Comparison of ENCODE assay signal across 27 cellular contexts in genomic region chr11:68136866-68137265, GRCh38.
"Had no signal": no experiment of that assay in that cellular context is flagged by ENCODE, and none has a peak within 500 bp of the region (broad histone marks: within the 10 kb centered on the region; RNA-seq: fewer than 3 reads in every experiment).

No MANE protein-coding gene starts in this region.

- H3K27ac ChIP-seq: ascending aorta had no signal

- H3K4me1 ChIP-seq: ascending aorta had no signal

- DNase-seq: activated B cell treated with CpG ODN at 0.5 μM for 24 hours; activated CD4-positive, alpha-beta T cell treated with anti-CD3 and anti-CD28 coated beads for 1 hour; activated CD4-positive, alpha-beta T cell treated with anti-CD3 and anti-CD28 coated beads, Interleukin-2, amount 10 ng/mL, durations not matched to agents 24 days and 14 days; activated CD4-positive, alpha-beta T cell treated with anti-CD3 and anti-CD28 coated beads, Interleukin-2, amount 50 U/mL, for 48 hours; activated CD8-positive, alpha-beta memory T cell treated with anti-CD3 and anti-CD28 coated beads for 24 hours; activated naive CD4-positive, alpha-beta T cell treated with Interleukin-2 at 50 U/mL for 16 hours; activated naive CD8-positive, alpha-beta T cell treated with anti-CD3 and anti-CD28 coated beads, Interleukin-2, amount 50 U/mL, for 24 hours; activated T-cell treated with anti-CD3 and anti-CD28 coated beads, Interleukin-2, amount 50 U/mL, for 4 hours; amniotic stem cell; body of pancreas; central memory CD4-positive, alpha-beta T cell; KG1; MG63; NCI-H1105; NCI-H1436; NCI-H1694 treated with DMSO at 0.1 percent for 48 hours; NCI-H2081 treated with DMSO at 0.1 percent for 48 hours; NCI-H2227 treated with DMSO at 0.1 percent for 48 hours; NCI-H446 treated with DMSO at 0.1 percent for 48 hours; NCI-H524 treated with DMSO at 0.1 percent for 48 hours; NK-92 treated with Interleukin-12 subunit alpha and Interleukin-12 subunit beta, amount 100 ng/mL, for 24 hours; SHP77 treated with DMSO at 0.1 percent for 48 hours had no signal

- H3K4me1 Mint-ChIP-seq: activated CD4-positive, alpha-beta T cell treated with anti-CD3 and anti-CD28 coated beads, Interleukin-2, amount 10 ng/mL, durations not matched to agents 24 days and 14 days had no signal

- FAIRE-seq: bronchial epithelial cell, RCC 7860 had no signal

- H3K4me3 Mint-ChIP-seq: activated B cell treated with CpG ODN at 0.5 μM for 24 hours; activated CD4-positive, alpha-beta T cell treated with anti-CD3 and anti-CD28 coated beads, Interleukin-2, amount 10 ng/mL, durations not matched to agents 24 days and 14 days; activated naive CD8-positive, alpha-beta T cell treated with anti-CD3 and anti-CD28 coated beads, Interleukin-2, amount 50 U/mL, for 24 hours; activated T-cell treated with anti-CD3 and anti-CD28 coated beads, Interleukin-2, amount 50 U/mL, for 4 hours; T-helper 1 cell treated with Interleukin-12 subunit alpha and Interleukin-12 subunit beta and Interleukin-4 antibody, amounts not matched to agents 30 μg/mL and 1 μg/mL, for 36 hours had no signal

- H3K27me3 ChIP-seq: ascending aorta, body of pancreas, MG63 had no signal

- H3K27ac Mint-ChIP-seq: activated B cell treated with CpG ODN at 0.5 μM for 24 hours; activated CD4-positive, alpha-beta T cell treated with anti-CD3 and anti-CD28 coated beads, Interleukin-2, amount 10 ng/mL, durations not matched to agents 24 days and 14 days; activated naive CD4-positive, alpha-beta T cell treated with anti-CD3 and anti-CD28 coated beads, Interleukin-2, amount 50 U/mL, for 72 hours; activated naive CD8-positive, alpha-beta T cell treated with anti-CD3 and anti-CD28 coated beads, Interleukin-2, amount 50 U/mL, for 24 hours; T-helper 1 cell treated with Interleukin-12 subunit alpha and Interleukin-12 subunit beta and Interleukin-4 antibody, amounts not matched to agents 30 μg/mL and 1 μg/mL, for 36 hours had no signal

- H3K36me3 ChIP-seq: ascending aorta, MG63 had no signal

- ATAC-seq: activated naive CD4-positive, alpha-beta T cell treated with anti-CD3 and anti-CD28 coated beads, Interleukin-2, amount 50 U/mL, for 72 hours; activated naive CD8-positive, alpha-beta T cell treated with anti-CD3 and anti-CD28 coated beads, Interleukin-2, amount 50 U/mL, for 24 hours; activated T-cell treated with anti-CD3 and anti-CD28 coated beads, Interleukin-2, amount 50 U/mL, for 4 hours; body of pancreas had no signal

- H3K4me3 ChIP-seq: ascending aorta, body of pancreas, MG63 had no signal

- H3K9me3 ChIP-seq: ascending aorta, body of pancreas had no signal
